Comparison of ENCODE assay signal across 9 cellular contexts in genomic region chr14:93531644-93532043, GRCh38.
"Had no signal": no experiment of that assay in that cellular context is flagged by ENCODE, and none has a peak within 500 bp of the region (broad histone marks: within the 10 kb centered on the region; RNA-seq: fewer than 3 reads in every experiment).

No MANE protein-coding gene starts in this region.

- DNase-seq: IMR-90, KBM-7, KG1 had no signal

- H3K4me3 Mint-ChIP-seq: IgD-negative memory B cell had no signal

- ATAC-seq: HepG2, K562 had no signal

- H3K27ac ChIP-seq: HL-60, KMS-11 had no signal

- FAIRE-seq: HepG2, HTR-8/SVneo, K562 had no signal

- H3K36me3 Mint-ChIP-seq: IgD-negative memory B cell had no signal

- H3K4me2 ChIP-seq: KMS-11 had no signal

- H3K9ac ChIP-seq: KMS-11 had no signal

- H3K9me3 Mint-ChIP-seq: IgD-negative memory B cell had no signal

- H3K4me3 ChIP-seq: K562 had no signal
